2 cellular contexts compared by ENCODE assay signal in genomic region chr1:161638251-161638993, GRCh38. TPM values are rescaled to one million over a fixed set of nuclear protein-coding genes. Genes with fewer than 3 reads are reported as not detected.
"Had no signal": no experiment of that assay in that cellular context is flagged by ENCODE, and none has a peak within 500 bp of the region (broad histone marks: within the 10 kb centered on the region; RNA-seq: fewer than 3 reads in every experiment).

No MANE protein-coding gene starts in this region.

RNA-seq across cellular contexts. Expression of gene FCGR3B, which starts 7.4 kb away (rescaled TPM):
- total RNA-seq: G401, GM12878 had no signal
- polyA plus RNA-seq: GM12878 had no signal

RNA-seq across cellular contexts. Expression of gene FCGR2B, which starts 24.5 kb away (rescaled TPM):
- total RNA-seq: G401 had no signal
